ENCODE assay signal across 1 cellular context in genomic region chr3:16297991-16298885, GRCh38.
TF ChIP-seq lines count a peak whose summit lies in the region.

No MANE protein-coding gene starts in this region.

TF ChIP-seq in H1, 55 proteins besides CTCF, POLR2A, EP300 and RAD21:
- TF ChIP-seq RBBP5 (IDR thresholded peaks at IDR 0.05; ENCODE audit: borderline replicate concordance, low read depth, low read length) (no peak), CHD2 (IDR thresholded peaks at IDR 0.05; ENCODE audit: low read length) (no peak), SRF (IDR thresholded peaks at IDR 0.05; ENCODE audit: low read depth, low read length) (no peak), CHD1 (IDR thresholded peaks at IDR 0.05; ENCODE audit: low read depth, low read length) (no peak), KDM1A (IDR thresholded peaks at IDR 0.05; ENCODE audit: borderline replicate concordance, low read length) (no peak), SAP30 (IDR thresholded peaks at IDR 0.05; ENCODE audit: insufficient read depth, insufficient replicate concordance, low read length) (no peak), GTF2F1 (IDR thresholded peaks at IDR 0.05; ENCODE audit: borderline replicate concordance, low read depth, low read length) (no peak), PHF8 (conservative IDR thresholded peaks at IDR 0.05; ENCODE audit: low read depth, low read length) (no peak), CHD7 (IDR thresholded peaks at IDR 0.05; ENCODE audit: insufficient replicate concordance, low read length) (no peak), RNF2 (IDR thresholded peaks at IDR 0.05; ENCODE audit: borderline replicate concordance, low read depth, low read length, missing control alignments, poor library complexity, severe bottlenecking) (no peak), TEAD4 (IDR thresholded peaks at IDR 0.05; ENCODE audit: low read depth, low read length) (no peak), HDAC2 (IDR thresholded peaks at IDR 0.05; ENCODE audit: borderline replicate concordance in 1 of 2, low read depth in 2 of 2, low read length in 2 of 2) (no peak), ZNF274 (IDR thresholded peaks at IDR 0.05; ENCODE audit: borderline replicate concordance, extremely low read depth, low read length) (no peak), RXRA (IDR thresholded peaks at IDR 0.05; ENCODE audit: insufficient read depth, low read depth, low read length) (no peak), JUN (IDR thresholded peaks at IDR 0.05; ENCODE audit: low read depth, low read length) (no peak), SUZ12 (IDR thresholded peaks at IDR 0.05; ENCODE audit: low read length) (no peak), BACH1 (IDR thresholded peaks at IDR 0.05; ENCODE audit: low read length) (no peak), KDM4A (IDR thresholded peaks at IDR 0.05; ENCODE audit: low read depth, low read length, severe bottlenecking) (no peak)
